Comparison of ENCODE assay signal across 27 cellular contexts in the genomic region with DNA sequence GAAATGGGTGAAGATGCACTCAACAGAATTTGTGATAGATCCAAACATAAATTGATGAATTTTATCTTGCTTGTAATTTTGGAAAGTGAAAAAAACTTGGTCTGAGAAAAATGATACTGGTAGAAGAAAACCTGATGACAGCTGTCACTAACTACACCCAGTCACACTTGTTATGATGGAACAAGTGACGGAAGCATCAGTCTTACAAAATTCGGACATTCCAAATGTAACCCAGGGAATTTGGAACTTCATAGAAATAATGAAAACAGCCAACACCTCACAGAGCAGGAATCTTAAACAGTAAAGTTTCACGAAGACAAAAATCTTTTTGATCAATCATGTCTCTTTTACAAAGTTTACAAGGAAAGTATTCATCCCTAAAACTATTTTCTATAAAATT.
"Had no signal": no experiment of that assay in that cellular context is flagged by ENCODE, and none has a peak within 500 bp of the region (broad histone marks: within the 10 kb centered on the region; RNA-seq: fewer than 3 reads in every experiment).

No MANE protein-coding gene starts in this region.

- H3K4me1 Mint-ChIP-seq: naive B cell; stimulated activated memory B cell treated with anti-CD40 and anti-IgM and Interleukin-4, amounts not matched to agents 10 μg/mL and 1 μg/mL and 100 μg/mL, for 72 hours had no signal

- H3K9me3 ChIP-seq: esophagus muscularis mucosa, gastroesophageal sphincter, heart left ventricle, left lung, mucosa of descending colon, neutrophil, thoracic aorta, tibial nerve, upper lobe of right lung, uterus had no signal

- H2AFZ ChIP-seq: parathyroid adenoma had no signal

- H3K4me3 ChIP-seq: dorsolateral prefrontal cortex, esophagus muscularis mucosa, gastroesophageal sphincter, heart left ventricle, left lung, mucosa of descending colon, thoracic aorta, tibial nerve, upper lobe of right lung, uterus had no signal

- H3K9ac ChIP-seq: parathyroid adenoma had no signal

- H3K4me3 Mint-ChIP-seq: endodermal cell; mesothelial cell of epicardium; naive B cell; natural killer cell treated with Interleukin-12 subunit alpha and Interleukin-12 subunit beta and Interleukin-15 and Interleukin-18, amount 100 ng/mL, for 72 hours; neural crest cell; stimulated activated memory B cell treated with anti-CD40 and anti-IgM and Interleukin-4, amounts not matched to agents 10 μg/mL and 1 μg/mL and 100 μg/mL, for 72 hours; stimulated activated naive CD8-positive, alpha-beta T cell treated with anti-CD3 and anti-CD28 coated beads, Interleukin-15, Interleukin-2, amounts not matched to agents 100 ng/mL and 50 ng/mL, for 24 hours had no signal

- H3K27me3 ChIP-seq: dorsolateral prefrontal cortex, esophagus muscularis mucosa, foreskin keratinocyte, gastroesophageal sphincter, heart left ventricle, left lung, neutrophil, tibial nerve, upper lobe of right lung, uterus had no signal

- H3K4me1 ChIP-seq: uterus had no signal

- DNase-seq: dorsolateral prefrontal cortex; effector CD4-positive, alpha-beta T cell; endodermal cell; foreskin keratinocyte; heart left ventricle; hippocampal formation; left cardiac atrium; left lung; mucosa of descending colon; naive B cell; stimulated activated CD4-positive, alpha-beta T cell treated with anti-CD3 and anti-CD28 coated beads, Interleukin-2, amount 100 ng/mL, for 24 hours; stimulated activated CD4-positive, alpha-beta T cell treated with anti-CD3 and anti-CD28 coated beads, Interleukin-4, amount 100 ng/mL, for 4 hours; upper lobe of right lung; uterus had no signal

- H3K27ac Mint-ChIP-seq: endodermal cell; mesothelial cell of epicardium; naive B cell; natural killer cell treated with Interleukin-12 subunit alpha and Interleukin-12 subunit beta and Interleukin-15 and Interleukin-18, amount 100 ng/mL, for 72 hours; stimulated activated memory B cell treated with anti-CD40 and anti-IgM and Interleukin-4, amounts not matched to agents 10 μg/mL and 1 μg/mL and 100 μg/mL, for 72 hours; stimulated activated naive CD8-positive, alpha-beta T cell treated with anti-CD3 and anti-CD28 coated beads, Interleukin-15, Interleukin-2, amounts not matched to agents 100 ng/mL and 50 ng/mL, for 24 hours had no signal

- H3K27me3 Mint-ChIP-seq: progenitor cell of endocrine pancreas had no signal

- H3K27ac ChIP-seq: dorsolateral prefrontal cortex, esophagus muscularis mucosa, foreskin keratinocyte, gastroesophageal sphincter, heart left ventricle, neutrophil, parathyroid adenoma, thoracic aorta, tibial nerve, upper lobe of right lung, uterus had no signal

- H3K36me3 ChIP-seq: esophagus muscularis mucosa, gastroesophageal sphincter, left lung, neutrophil, thoracic aorta, tibial nerve, upper lobe of right lung, uterus had no signal

- H3K9me3 Mint-ChIP-seq: endodermal cell; mesothelial cell of epicardium; naive B cell; natural killer cell treated with Interleukin-12 subunit alpha and Interleukin-12 subunit beta and Interleukin-15 and Interleukin-18, amount 100 ng/mL, for 72 hours; neural crest cell; stimulated activated memory B cell treated with anti-CD40 and anti-IgM and Interleukin-4, amounts not matched to agents 10 μg/mL and 1 μg/mL and 100 μg/mL, for 72 hours; stimulated activated naive CD8-positive, alpha-beta T cell treated with anti-CD3 and anti-CD28 coated beads, Interleukin-15, Interleukin-2, amounts not matched to agents 100 ng/mL and 50 ng/mL, for 24 hours had no signal

- H3K79me2 ChIP-seq: parathyroid adenoma had no signal

- ATAC-seq: foreskin keratinocyte; gastroesophageal sphincter; heart left ventricle; left cardiac atrium; left lung; mucosa of descending colon; natural killer cell treated with Interleukin-12 subunit alpha and Interleukin-12 subunit beta and Interleukin-15 and Interleukin-18, amount 100 ng/mL, for 72 hours; sciatic nerve; stimulated activated memory B cell treated with anti-CD40 and anti-IgM and Interleukin-4, amounts not matched to agents 10 μg/mL and 1 μg/mL and 100 μg/mL, for 72 hours; upper lobe of right lung had no signal

- H3K36me3 Mint-ChIP-seq: naive B cell; natural killer cell treated with Interleukin-12 subunit alpha and Interleukin-12 subunit beta and Interleukin-15 and Interleukin-18, amount 100 ng/mL, for 72 hours; stimulated activated memory B cell treated with anti-CD40 and anti-IgM and Interleukin-4, amounts not matched to agents 10 μg/mL and 1 μg/mL and 100 μg/mL, for 72 hours had no signal
